In the genomic region with DNA sequence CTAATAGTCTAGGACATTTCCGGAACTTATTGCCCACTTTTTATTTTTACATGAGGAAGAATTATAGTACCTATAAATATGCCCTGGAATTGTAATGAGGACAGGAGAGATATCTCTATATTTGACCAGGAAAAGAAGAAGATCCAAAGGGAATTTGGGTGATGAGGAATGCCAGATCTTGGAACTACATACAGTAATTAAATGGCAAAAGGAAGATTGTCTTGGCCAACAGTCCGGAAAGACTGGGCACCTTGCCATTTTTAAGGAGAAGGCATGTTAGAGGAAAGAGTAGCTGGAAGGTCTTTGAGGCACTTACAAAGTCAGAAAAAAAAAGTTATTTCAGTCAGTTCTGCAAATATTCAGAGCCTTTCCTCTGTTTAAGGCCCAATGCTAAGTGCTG, we compare ENCODE assay signal across 21 cellular contexts.
A peak's percentile ranks its signal among the peaks of the same experiment; 100 is the strongest.
DNase-seq lines count a peak whose midpoint lies in the region; TF ChIP-seq lines count a peak whose summit lies in the region.
"Had no signal": no experiment of that assay in that cellular context is flagged by ENCODE, and none has a peak within 500 bp of the region (broad histone marks: within the 10 kb centered on the region; RNA-seq: fewer than 3 reads in every experiment).

No MANE protein-coding gene starts in this region.

- H3K27ac ChIP-seq in left ventricle myocardium inferior (replicated peaks), result peak overlapping the region; percentile 80
- H3K27ac ChIP-seq: BLaER1 had no signal

- in situ Hi-C loops in astrocyte of the cerebellum (cut with HindIII; ENCODE audit: low sequenced_read_pairs), result no loop called here

- H3K9me3 ChIP-seq in left ventricle myocardium inferior (replicated peaks), result no peaks in the 10 kb centered on the region
- H3K9me3 ChIP-seq: BLaER1, gastroesophageal sphincter, spleen had no signal

- TF ChIP-seq CTCF in astrocyte of the cerebellum (IDR thresholded peaks at IDR 0.05; ENCODE audit: low read depth, low read length, missing control alignments) (no peak), left ventricle myocardium inferior (IDR thresholded peaks at IDR 0.05; ENCODE audit: borderline replicate concordance) (peak; percentile 27)

- H3K36me3 ChIP-seq in left ventricle myocardium inferior, result no peaks in the 10 kb centered on the region
- H3K36me3 ChIP-seq: BLaER1, gastroesophageal sphincter, spleen had no signal

- H3K4me3 ChIP-seq in astrocyte of the cerebellum (ENCODE audit: low read depth, low read length) (no peak overlapping the region), left ventricle myocardium inferior (no peak overlapping the region)
- H3K4me3 ChIP-seq: BLaER1, gastroesophageal sphincter, K562, spleen had no signal

- intact Hi-C loops in left ventricle myocardium inferior (cut with micrococcal nuclease), result no loop called here

- peaks cover 24% of the 10 kb centered on the region for H3K4me1 ChIP-seq in left ventricle myocardium inferior

- H3K27me3 ChIP-seq in left ventricle myocardium inferior (ENCODE audit: low read depth), result peaks cover 24% of the 10 kb centered on the region
- H3K27me3 ChIP-seq: BLaER1 had no signal

- DNase-seq in GM04504 (ENCODE audit: low read depth) (peak; percentile 32), astrocyte of the cerebellum (ENCODE audit: low read depth) (peak; percentile 6), left ventricle myocardium inferior (no peak), stromal cell of bone marrow (ENCODE audit: low read depth) (peak; percentile 38), HCEC 1CT (no peak), activated gamma-delta T cell treated with Interleukin-2 at 50 U/mL for 16 hours (no peak), globus pallidus (ENCODE audit: low spot score) (no peak)
- DNase-seq: activated naive CD4-positive, alpha-beta T cell treated with anti-CD3 and anti-CD28 coated beads for 36 hours; DMS 273 treated with DMSO at 0.1 percent for 48 hours; effector memory CD4-positive, alpha-beta T cell; immature natural killer cell; midbrain; NCI-H1105; NCI-H2171; SHP77 treated with DMSO at 0.1 percent for 48 hours; spleen; stimulated activated naive CD4-positive, alpha-beta T cell; T-helper 2 cell had no signal

Comparison
In these comparisons a context has a peak if more than half of its experiments do, and no peak if none do; other contexts are left out.
1. DNase-seq: peak in GM04504 (single experiment), astrocyte of the cerebellum (single experiment) and stromal cell of bone marrow (single experiment); none in left ventricle myocardium inferior (single experiment), HCEC 1CT (single experiment), activated gamma-delta T cell treated with Interleukin-2 at 50 U/mL for 16 hours (single experiment) and globus pallidus (single experiment).